Comparison of ENCODE assay signal across 16 cellular contexts in the genomic region with DNA sequence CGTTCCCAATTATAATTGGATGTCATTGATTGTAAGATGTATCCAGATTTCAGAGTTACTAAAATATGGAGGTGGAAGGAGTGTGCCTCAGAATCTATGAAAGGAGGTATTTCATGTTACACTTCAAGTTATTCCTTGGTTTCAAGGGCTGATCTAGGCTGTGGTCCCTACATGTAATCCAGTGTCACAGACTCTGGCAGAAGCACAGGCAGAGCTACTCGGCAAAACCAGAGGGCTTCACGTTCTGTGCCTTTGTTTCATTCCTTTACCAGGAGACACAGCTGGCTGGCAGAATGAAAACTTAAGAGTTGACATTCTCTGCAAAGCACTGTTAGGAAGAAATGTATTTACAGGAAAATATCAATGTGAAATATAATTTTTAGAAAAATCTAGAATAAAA.
"Had no signal": no experiment of that assay in that cellular context is flagged by ENCODE, and none has a peak within 500 bp of the region (broad histone marks: within the 10 kb centered on the region; RNA-seq: fewer than 3 reads in every experiment).

No MANE protein-coding gene starts in this region.

- H3K27me3 ChIP-seq: colonic mucosa, esophagus muscularis mucosa, foreskin keratinocyte, gastroesophageal sphincter, heart right ventricle had no signal

- H3K4me1 ChIP-seq: colonic mucosa, foreskin keratinocyte had no signal

- H3K9me3 ChIP-seq: colonic mucosa, esophagus muscularis mucosa, gastroesophageal sphincter, heart right ventricle, left ventricle myocardium inferior, lower lobe of right lung, mucosa of descending colon had no signal

- DNase-seq: colonic mucosa; cortex of kidney; effector CD4-positive, alpha-beta T cell; effector memory CD4-positive, alpha-beta T cell; foreskin keratinocyte; heart right ventricle; hippocampal formation; left colon; left ventricle myocardium inferior; lower lobe of right lung; mesenchymal stem cell; mucosa of descending colon; naive B cell had no signal

- H3K36me3 ChIP-seq: colonic mucosa, lower lobe of right lung had no signal

- H3K27ac ChIP-seq: colonic mucosa, esophagus muscularis mucosa, foreskin keratinocyte, gastroesophageal sphincter, heart right ventricle, left ventricle myocardium inferior, lower lobe of right lung had no signal

- H3K4me3 ChIP-seq: colonic mucosa, esophagus muscularis mucosa, gastroesophageal sphincter, heart right ventricle, left ventricle myocardium inferior, lower lobe of right lung, mucosa of descending colon had no signal

- ATAC-seq: foreskin keratinocyte, gastroesophageal sphincter, left colon, left lobe of liver, lower lobe of right lung, mucosa of descending colon had no signal
